Comparison of ENCODE assay signal across 19 cellular contexts in the genomic region with DNA sequence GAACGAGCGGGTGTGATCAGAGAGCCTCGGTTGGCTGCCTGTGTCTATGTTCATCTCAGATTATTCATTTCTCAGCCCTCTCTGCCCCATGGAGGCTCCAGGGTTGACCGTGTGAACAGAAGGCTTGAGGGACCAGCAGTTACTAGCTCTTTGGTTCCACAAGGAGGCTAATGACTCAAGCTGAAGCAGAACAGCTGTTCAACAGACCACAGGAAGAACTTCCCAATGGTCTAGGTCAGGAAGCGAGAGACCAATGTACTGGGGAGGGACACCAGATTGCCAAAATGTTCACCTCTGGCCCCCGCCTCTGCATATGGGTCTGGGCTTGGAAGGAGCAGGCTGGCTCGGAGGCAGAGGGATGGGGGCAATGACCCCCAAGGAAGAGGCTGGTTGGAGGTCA. TPM values are rescaled to one million over a fixed set of nuclear protein-coding genes. Genes with fewer than 3 reads are reported as not detected.
"Had no signal": no experiment of that assay in that cellular context is flagged by ENCODE, and none has a peak within 500 bp of the region (broad histone marks: within the 10 kb centered on the region; RNA-seq: fewer than 3 reads in every experiment).

No MANE protein-coding gene starts in this region.

- H3K27me3 ChIP-seq: brain microvascular endothelial cell, heart left ventricle, right lobe of liver, stomach, testis, upper lobe of left lung had no signal

- H3K27ac ChIP-seq: brain microvascular endothelial cell, right lobe of liver, testis had no signal

- FAIRE-seq: frontal cortex had no signal

- DNase-seq: activated CD4-positive, alpha-beta memory T cell treated with anti-CD3 and anti-CD28 coated beads, Interleukin-2, amount 10 ng/mL, durations not matched to agents 7 days and 5 days; activated CD4-positive, alpha-beta T cell treated with anti-CD3 and anti-CD28 coated beads for 4 hours; activated gamma-delta T cell; activated naive CD8-positive, alpha-beta T cell treated with anti-CD3 and anti-CD28 coated beads, Interleukin-2, amount 10 ng/mL, durations not matched to agents 7 days and 5 days; activated T-cell treated with anti-CD3 and anti-CD28 coated beads, Interleukin-2, amount 50 U/mL, for 4 hours; anterior cingulate cortex; brain microvascular endothelial cell; cerebellar nuclear complex; effector memory CD4-positive, alpha-beta T cell; heart left ventricle; left colon; mesenchymal stem cell; right lobe of liver; stomach; testis; upper lobe of left lung had no signal

- ATAC-seq: activated T-cell treated with anti-CD3 and anti-CD28 coated beads, Interleukin-2, amount 50 U/mL, for 4 hours; left colon; WTC11 had no signal

- H3K9me3 ChIP-seq: heart left ventricle, right lobe of liver, stomach, testis, upper lobe of left lung had no signal

- H3K4me1 ChIP-seq: right lobe of liver had no signal

- H3K4me3 ChIP-seq: heart left ventricle, right lobe of liver, stomach, testis, upper lobe of left lung had no signal

RNA-seq across cellular contexts. Expression of a gene that starts 14.7 kb away (rescaled TPM):
- total RNA-seq: osteocyte had no signal
